30 cellular contexts compared by ENCODE assay signal in genomic region chrX:40484408-40485091, GRCh38.
DNase-seq lines count a peak whose midpoint lies in the region; TF ChIP-seq lines count a peak whose summit lies in the region.
"Had no signal": no experiment of that assay in that cellular context is flagged by ENCODE, and none has a peak within 500 bp of the region (broad histone marks: within the 10 kb centered on the region; RNA-seq: fewer than 3 reads in every experiment).

No MANE protein-coding gene starts in this region.

- H3K27me3 ChIP-seq in HUES64 (ENCODE audit: insufficient read depth, low read length) (no peaks in the 10 kb centered on the region), thyroid gland (no peaks in the 10 kb centered on the region), ascending aorta (no peaks in the 10 kb centered on the region)
- H3K27me3 ChIP-seq: gastroesophageal sphincter had no signal

- H3K4me3 Mint-ChIP-seq in brain = no peak overlapping the region
- H3K4me3 Mint-ChIP-seq: activated CD4-positive, alpha-beta memory T cell treated with anti-CD3 and anti-CD28 coated beads for 36 hours; activated naive CD4-positive, alpha-beta T cell treated with anti-CD3 and anti-CD28 coated beads, Interleukin-2, amount 10 ng/mL, durations not matched to agents 7 days and 5 days; activated T-cell treated with anti-CD3 and anti-CD28 coated beads, Interleukin-2, amount 50 U/mL, for 72 hours had no signal

- H3K27me3 Mint-ChIP-seq in brain = peaks cover 4% of the 10 kb centered on the region
- H3K27me3 Mint-ChIP-seq: activated CD4-positive, alpha-beta memory T cell treated with anti-CD3 and anti-CD28 coated beads for 36 hours had no signal

- H3K27ac ChIP-seq in HUES64 (ENCODE audit: low read depth, low read length) (peak overlapping the region; percentile 58; the same call in 1 of the 2 replicates), thyroid gland (peak overlapping the region; percentile 14 to 39 (median 28)), ascending aorta (no peak overlapping the region)
- H3K27ac ChIP-seq: breast epithelium, C4-2B, gastroesophageal sphincter, left ventricle myocardium inferior, PC-9, SK-N-MC had no signal

- H3K36me3 Mint-ChIP-seq in brain = no peaks in the 10 kb centered on the region
- H3K36me3 Mint-ChIP-seq: activated CD4-positive, alpha-beta memory T cell treated with anti-CD3 and anti-CD28 coated beads for 36 hours; activated naive CD4-positive, alpha-beta T cell treated with anti-CD3 and anti-CD28 coated beads, Interleukin-2, amount 10 ng/mL, durations not matched to agents 7 days and 5 days had no signal

- TF ChIP-seq POLR2A in thyroid gland (IDR thresholded peaks at IDR 0.05) = no peak

- H3K27ac Mint-ChIP-seq in brain = peak overlapping the region in 3 of 5 experiments; percentile 2 to 93 (median 20)
- H3K27ac Mint-ChIP-seq: activated CD4-positive, alpha-beta memory T cell treated with anti-CD3 and anti-CD28 coated beads for 36 hours; activated naive CD4-positive, alpha-beta T cell treated with anti-CD3 and anti-CD28 coated beads, Interleukin-2, amount 10 ng/mL, durations not matched to agents 7 days and 5 days; activated T-cell treated with anti-CD3 and anti-CD28 coated beads, Interleukin-2, amount 50 U/mL, for 72 hours had no signal

- WGBS in HUES64 = 27% methylated on average over 6 of the region's 8 CpGs
- 35 to 52% methylated on average over 8 of the region's 8 CpGs for WGBS in thyroid gland, 2 donors

- DNase-seq in left kidney (ENCODE audit: low read depth, low spot score) (peak; percentile 32), thyroid gland (peak; percentile 17 to 25), NCI-H187 (lab: John Stamatoyannopoulos, UW) (no peak), ascending aorta (ENCODE audit: low spot score in 2 of 2) (no peak)
- DNase-seq in activated effector memory CD4-positive, alpha-beta T cell treated with Interleukin-2 at 50 U/mL for 16 hours = no peak
- DNase-seq: activated CD4-positive, alpha-beta memory T cell treated with anti-CD3 and anti-CD28 coated beads for 36 hours; activated CD4-positive, CD25-positive, alpha-beta regulatory T cell treated with anti-CD3 and anti-CD28 coated beads, Interleukin-2, amount 50 U/mL, for 72 hours; activated naive CD4-positive, alpha-beta T cell treated with anti-CD3 and anti-CD28 coated beads, Interleukin-2, amount 10 ng/mL, durations not matched to agents 7 days and 5 days; activated T-cell treated with anti-CD3 and anti-CD28 coated beads, Interleukin-2, amount 50 U/mL, for 72 hours; amniotic stem cell; DMS79; effector CD4-positive, alpha-beta T cell; GF-D8; GOT3; hippocampal formation; KG1; left ventricle myocardium inferior; NCI-H1105; NCI-H1930; NCI-H524; PC-9; stimulated activated CD4-positive, alpha-beta T cell treated with anti-CD3 and anti-CD28 coated beads, Interleukin-15, amount 100 ng/mL, for 24 hours; stimulated activated CD4-positive, alpha-beta T cell treated with anti-CD3 and anti-CD28 coated beads, Interleukin-4, amount 100 ng/mL, for 4 hours; trophoblast cell had no signal

- TF ChIP-seq CTCF in brain (conservative IDR thresholded peaks at IDR 0.05) = no peak
- no peak for TF ChIP-seq CTCF in thyroid gland (IDR thresholded peaks at IDR 0.05)
- no peak for TF ChIP-seq CTCF in ascending aorta (IDR thresholded peaks at IDR 0.05)

- H3K36me3 ChIP-seq in HUES64 (ENCODE audit: insufficient read depth, low read length) (no peaks in the 10 kb centered on the region), thyroid gland (no peaks in the 10 kb centered on the region), ascending aorta (no peaks in the 10 kb centered on the region)
- H3K36me3 ChIP-seq: breast epithelium, gastroesophageal sphincter, left ventricle myocardium inferior had no signal

- no peak overlapping the region for H3K4me3 ChIP-seq in HUES64 (ENCODE audit: low read length)
- H3K4me3 ChIP-seq in thyroid gland (replicated peaks in 1 of 3) = no peak overlapping the region
- H3K4me3 ChIP-seq in ascending aorta = no peak overlapping the region
- H3K4me3 ChIP-seq: breast epithelium, gastroesophageal sphincter, left ventricle myocardium inferior, PC-9, SK-N-MC had no signal

- intact Hi-C loops in thyroid gland (cut with DNase I) (no loop called here), ascending aorta (cut with DNase I) (no loop called here)

- H3K4me1 Mint-ChIP-seq in brain = peaks cover 9% of the 10 kb centered on the region

- H3K9me3 Mint-ChIP-seq in brain = peaks cover 0 to 20% (median 15%) of the 10 kb centered on the region in 5 experiments

- no peak overlapping the region for H3K9ac ChIP-seq in HUES64 (ENCODE audit: low read depth, low read length)

- H3K4me1 ChIP-seq in HUES64 (ENCODE audit: insufficient read depth, low read length) = peaks cover 14% of the 10 kb centered on the region
- no peaks in the 10 kb centered on the region for H3K4me1 ChIP-seq in thyroid gland
- no peaks in the 10 kb centered on the region for H3K4me1 ChIP-seq in ascending aorta
- H3K4me1 ChIP-seq: breast epithelium, gastroesophageal sphincter, left ventricle myocardium inferior had no signal

- H3K9me3 ChIP-seq in HUES64 (ENCODE audit: insufficient read depth, low read depth, low read length) (no peaks in the 10 kb centered on the region), thyroid gland (no peaks in the 10 kb centered on the region), ascending aorta (peaks cover 0 to 7% of the 10 kb centered on the region in 2 donors)

Comparison
In these comparisons a context has a peak if more than half of its experiments do, and no peak if none do; other contexts are left out.
1. H3K27ac ChIP-seq: peak in HUES64 (single experiment) and thyroid gland (3 of 3); none in ascending aorta (0 of 2).
2. DNase-seq: peak in left kidney (single experiment) and thyroid gland (2 of 2); none in NCI-H187 (0 of 2), ascending aorta (0 of 2) and activated effector memory CD4-positive, alpha-beta T cell treated with Interleukin-2 at 50 U/mL for 16 hours (single experiment).